ENCODE assay signal across 18 cellular contexts in the genomic region with DNA sequence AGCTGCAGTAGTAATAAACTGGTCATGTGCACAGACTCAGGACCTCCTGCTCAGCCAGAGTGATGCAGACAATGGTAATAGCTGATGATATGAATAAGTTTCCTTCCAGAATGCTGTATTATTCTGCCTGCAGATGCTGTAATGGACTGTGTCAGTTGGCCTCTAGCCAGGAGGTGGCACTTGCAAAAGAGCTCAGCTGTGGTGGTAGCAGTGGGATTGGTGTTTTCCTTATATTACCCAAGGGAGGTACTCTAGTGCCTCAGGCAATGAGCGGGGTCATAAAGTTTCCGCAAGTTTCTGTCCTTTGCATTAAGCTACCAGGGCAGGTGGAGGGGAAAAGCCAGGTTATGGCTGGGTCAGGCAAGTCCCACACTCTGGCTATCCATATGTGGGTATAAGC. TPM values are rescaled to one million over a fixed set of nuclear protein-coding genes. Genes with fewer than 3 reads are reported as not detected.
"Had no signal": no experiment of that assay in that cellular context is flagged by ENCODE, and none has a peak within 500 bp of the region (broad histone marks: within the 10 kb centered on the region; RNA-seq: fewer than 3 reads in every experiment).

No MANE protein-coding gene starts in this region.

- ATAC-seq: foreskin keratinocyte; natural killer cell treated with Interleukin-12 subunit alpha and Interleukin-12 subunit beta and Interleukin-15 and Interleukin-18, amount 100 ng/mL, for 72 hours; stimulated activated memory B cell treated with anti-CD40 and anti-IgM and Interleukin-4, amounts not matched to agents 10 μg/mL and 1 μg/mL and 100 μg/mL, for 72 hours had no signal

- H3K27ac ChIP-seq: foreskin keratinocyte had no signal

- H3K4me1 ChIP-seq: foreskin keratinocyte had no signal

- DNase-seq: activated CD4-positive, alpha-beta T cell treated with anti-CD3 and anti-CD28 coated beads, Interleukin-2, amount 10 ng/mL, durations not matched to agents 7 days and 5 days; activated CD8-positive, alpha-beta memory T cell treated with anti-CD3 and anti-CD28 coated beads for 24 hours; activated naive CD4-positive, alpha-beta T cell; activated naive CD8-positive, alpha-beta T cell treated with anti-CD3 and anti-CD28 coated beads, Interleukin-2, amount 10 ng/mL, durations not matched to agents 7 days and 5 days; cerebellar nuclear complex; effector CD8-positive, alpha-beta T cell; foreskin keratinocyte; head of caudate nucleus; kidney glomerular epithelial cell; mesendoderm; stimulated activated CD4-positive, alpha-beta T cell treated with anti-CD3 and anti-CD28 coated beads, Interleukin-2, amount 100 ng/mL, for 48 hours had no signal

RNA-seq across cellular contexts. Expression of a gene that starts 14.0 kb away (rescaled TPM):
- total RNA-seq: activated CD4-positive, alpha-beta T cell treated with anti-CD3 and anti-CD28 coated beads, Interleukin-2, amount 10 ng/mL, durations not matched to agents 7 days and 5 days; activated naive CD8-positive, alpha-beta T cell treated with anti-CD3 and anti-CD28 coated beads, Interleukin-2, amount 10 ng/mL, durations not matched to agents 7 days and 5 days; activated T-helper 1 cell treated with anti-CD3 and anti-CD28 coated beads, Interleukin-12 subunit alpha, Interleukin-12 subunit beta, Interleukin-2, Interleukin-4 antibody, amounts not matched to agents 30 ng/mL and 10 ng/mL and 1 ng/mL, durations not matched to agents 14 hours and 24 hours and 36 hours; foreskin keratinocyte; liver; posterior vena cava; skeletal muscle tissue; urinary bladder had no signal
- polyA plus RNA-seq: liver, urinary bladder had no signal
